Comparison of ENCODE assay signal across 4 cellular contexts in genomic region chr12:52755533-52755932, GRCh38. TPM values are rescaled to one million over a fixed set of nuclear protein-coding genes. Genes with fewer than 3 reads are reported as not detected.
"Had no signal": no experiment of that assay in that cellular context is flagged by ENCODE, and none has a peak within 500 bp of the region (broad histone marks: within the 10 kb centered on the region; RNA-seq: fewer than 3 reads in every experiment).

No MANE protein-coding gene starts in this region.

- H3K4me3 ChIP-seq: GM12878 had no signal

- DNase-seq: GDM1, GF-D8 had no signal

RNA-seq across cellular contexts. Expression of gene KRT76, which starts 21.6 kb away (rescaled TPM):
- total RNA-seq: G401, GM12878 had no signal

RNA-seq across cellular contexts. Expression of gene KRT3, which starts 40.4 kb away (rescaled TPM):
- total RNA-seq: G401, GM12878 had no signal

RNA-seq across cellular contexts. Expression of gene KRT77, which starts 52.2 kb away (rescaled TPM):
- total RNA-seq: G401, GM12878 had no signal

RNA-seq across cellular contexts. Expression of gene KRT4, which starts 58.4 kb away (rescaled TPM):
- total RNA-seq: G401, GM12878 had no signal
